ENCODE assay signal across 8 cellular contexts in genomic region chr1:67535474-67535873, GRCh38.
DNase-seq lines count a peak whose midpoint lies in the region; ATAC-seq and TF ChIP-seq lines count a peak whose summit lies in the region.

No MANE protein-coding gene starts in this region.

- no peak overlapping the region for H3K27ac ChIP-seq in VCaP
- no peak overlapping the region for H3K27ac ChIP-seq in lower lobe of right lung

- no peaks in the 10 kb centered on the region for H3K36me3 ChIP-seq in lower lobe of right lung

- no peaks in the 10 kb centered on the region for H3K9me3 ChIP-seq in lower lobe of right lung

- no peak overlapping the region for H3K4me3 ChIP-seq in lower lobe of right lung

- ATAC-seq in HG02759 (IDR thresholded peaks at IDR 0.05; ENCODE audit: unreplicated experiment) (peak; percentile 72), lower lobe of right lung (peak; percentile 87 to 92)

- peak; percentile 96 for TF ChIP-seq CTCF in VCaP (conservative IDR thresholded peaks at IDR 0.05)
- peak; percentile 85 for TF ChIP-seq CTCF in lower lobe of right lung (IDR thresholded peaks at IDR 0.05)

- DNase-seq in activated gamma-delta T cell treated with Interleukin-2 at 50 U/mL for 16 hours (peak; percentile 12), activated gamma-delta T cell (lab: John Stamatoyannopoulos, UW) (no peak), NCI-H1694 (lab: John Stamatoyannopoulos, UW) (peak; percentile 34), dermis microvascular lymphatic vessel endothelial cell (ENCODE audit: low read depth in 2 of 2) (peak; percentile 77 to 84), lower lobe of right lung (peak; percentile 85)
- DNase-seq in stimulated activated CD8-positive, alpha-beta memory T cell treated with anti-CD3 and anti-CD28 coated beads, Interleukin-4, amount 100 ng/mL, for 24 hours (ENCODE audit: low read depth) = peak; percentile 19

- H3K4me1 ChIP-seq in lower lobe of right lung = no peaks in the 10 kb centered on the region

- intact Hi-C loops in lower lobe of right lung (cut with DNase I) = loop anchor here (10.0 kb wide), 1 partner anchor 219 kb away; no protein-coding TSS in a partner anchor

- H3K27me3 ChIP-seq in lower lobe of right lung (ENCODE audit: low read depth) = no peaks in the 10 kb centered on the region
